Comparison of ENCODE assay signal across 16 cellular contexts in genomic region chr13:95260031-95260525, GRCh38. TPM values are rescaled to one million over a fixed set of nuclear protein-coding genes. Genes with fewer than 3 reads are reported as not detected.
DNase-seq lines count a peak whose midpoint lies in the region; ATAC-seq, FAIRE-seq and TF ChIP-seq lines count a peak whose summit lies in the region.
"Had no signal": no experiment of that assay in that cellular context is flagged by ENCODE, and none has a peak within 500 bp of the region (broad histone marks: within the 10 kb centered on the region; RNA-seq: fewer than 3 reads in every experiment).

No MANE protein-coding gene starts in this region.

- H3K4me1 ChIP-seq in A549 (peaks cover 86% of the 10 kb centered on the region), esophagus muscularis mucosa (no peaks in the 10 kb centered on the region)

- H3K4me3 ChIP-seq in A549 (no peak overlapping the region), esophagus muscularis mucosa (no peak overlapping the region)
- H3K4me3 ChIP-seq: cardiac muscle cell had no signal

- no peak for TF ChIP-seq POLR2A in A549 (IDR thresholded peaks at IDR 0.05; ENCODE audit: low read length)
- TF ChIP-seq POLR2A in esophagus muscularis mucosa (IDR thresholded peaks at IDR 0.05; ENCODE audit: low read depth) = no peak

- CTCF ChIA-PET in A549 (lab: Yijun Ruan, JAX) = no interaction called here

- H3K9me3 ChIP-seq in A549 (no peaks in the 10 kb centered on the region), esophagus muscularis mucosa (no peaks in the 10 kb centered on the region)

- TF ChIP-seq EP300 in A549 (IDR thresholded peaks at IDR 0.05) (no peak), esophagus muscularis mucosa (IDR thresholded peaks at IDR 0.05) (no peak)

- ATAC-seq in A549 = no peak
- peak; percentile 57 for ATAC-seq in GM19023 (IDR thresholded peaks at IDR 0.05; ENCODE audit: unreplicated experiment)
- ATAC-seq in GM21825 (IDR thresholded peaks at IDR 0.05; ENCODE audit: unreplicated experiment) = peak; percentile 42
- peak; percentile 46 for ATAC-seq in HG03280 (IDR thresholded peaks at IDR 0.05; ENCODE audit: unreplicated experiment)
- ATAC-seq in left lobe of liver = no peak
- ATAC-seq: naive thymus-derived CD4-positive, alpha-beta T cell; sciatic nerve; WTC11 had no signal

- TF ChIP-seq RAD21 in A549 (conservative IDR thresholded peaks at IDR 0.05 in 1 of 2, IDR thresholded peaks at IDR 0.05 in 1 of 2) = no peak

- H3K36me3 ChIP-seq in esophagus muscularis mucosa = no peaks in the 10 kb centered on the region
- H3K36me3 ChIP-seq: cardiac muscle cell had no signal

- intact Hi-C loops in esophagus muscularis mucosa (cut with DNase I) = no loop called here

- no peaks in the 10 kb centered on the region for H3K27me3 ChIP-seq in esophagus muscularis mucosa
- H3K27me3 ChIP-seq: cardiac muscle cell had no signal

- TF ChIP-seq CTCF in A549 (IDR thresholded peaks at IDR 0.05) (no peak), esophagus muscularis mucosa (IDR thresholded peaks at IDR 0.05) (no peak)

- 91% methylated on average over 7 of the region's 7 CpGs for WGBS in A549 (ENCODE audit: missing lambda C conversion rate)
- WGBS in esophagus muscularis mucosa = 94% methylated on average over 7 of the region's 7 CpGs

- H3K4me2 ChIP-seq in A549 = peak overlapping the region; percentile 64; the same call in 2 of the 3 replicates
- H3K4me2 ChIP-seq: KMS-11 had no signal

- DNase-seq in A549 (ENCODE audit: low read depth in 1 of 2, low spot score in 1 of 2) = no peak
- DNase-seq in stimulated activated CD4-positive, alpha-beta T cell treated with anti-CD3 and anti-CD28 coated beads, Interleukin-4, amount 100 ng/mL, for 1 hour = no peak
- no peak for DNase-seq in left lobe of liver (ENCODE audit: low spot score)
- no peak for DNase-seq in OCI-M2 (lab: John Stamatoyannopoulos, UW; ENCODE audit: unreplicated experiment)
- DNase-seq in esophagus muscularis mucosa (ENCODE audit: extremely low spot score) = no peak
- DNase-seq: DMS79; naive thymus-derived CD4-positive, alpha-beta T cell; NCI-H2171 had no signal

- POLR2A ChIA-PET in A549 (lab: Yijun Ruan, JAX) = no interaction called here

- H3K27ac ChIP-seq in A549 (peak overlapping the region; percentile 92 to 93), esophagus muscularis mucosa (replicated peaks in 1 of 4) (no peak overlapping the region)
- H3K27ac ChIP-seq: cardiac muscle cell, KMS-11 had no signal

- no peak for FAIRE-seq in A549 (lab: Jason Lieb, UNC)
- FAIRE-seq: A204.1 had no signal

TF ChIP-seq in A549, 52 proteins besides CTCF, POLR2A, EP300 and RAD21:
- TF ChIP-seq KDM5A (IDR thresholded peaks at IDR 0.05) (no peak), SREBF2 (IDR thresholded peaks at IDR 0.05) (no peak), ATOH8 (CRISPR knock-in tag; IDR thresholded peaks at IDR 0.05; ENCODE audit: low read depth) (no peak), CBX2 (IDR thresholded peaks at IDR 0.05; ENCODE audit: borderline replicate concordance, low read depth) (no peak), NPAS2 (CRISPR knock-in tag; IDR thresholded peaks at IDR 0.05; ENCODE audit: borderline replicate concordance) (no peak), ESRRA (IDR thresholded peaks at IDR 0.05; ENCODE audit: borderline replicate concordance, low read length) (no peak), HOXB13 (CRISPR knock-in tag; IDR thresholded peaks at IDR 0.05; ENCODE audit: low read depth) (no peak), PBX3 (IDR thresholded peaks at IDR 0.05) (no peak), PHF8 (IDR thresholded peaks at IDR 0.05; ENCODE audit: borderline replicate concordance, low read depth) (no peak), ZC3H11A (IDR thresholded peaks at IDR 0.05) (no peak), MAFK (IDR thresholded peaks at IDR 0.05; ENCODE audit: partially characterized antibody) (no peak), FOXS1 (CRISPR knock-in tag; IDR thresholded peaks at IDR 0.05) (no peak)
TF ChIP-seq in A549: peak in this region for 0.

RNA-seq across cellular contexts. Expression of gene ABCC4, which starts 41.2 kb away (rescaled TPM):
- polyA plus RNA-seq in A549 (2011; rRNA removed) = 46.4 and 56.2 TPM in 2 replicates
- 10.1 and 11.9 TPM in 2 replicates for polyA plus RNA-seq in A549 (2012; cell fraction: cytosol; rRNA removed)
- polyA plus RNA-seq in A549 (2012; cell fraction: nucleus; rRNA removed) = 12.6 and 16.8 TPM in 2 replicates
- polyA plus RNA-seq in A549 (2017; fragmentation: RNase III; extraction: RNeasy Plus Mini Kit Qiagen cat#74134 plus additional on column Dnase treatment) = 23.5 to 26.0 TPM (median 24.2 TPM) in 3 replicates
- polyA minus RNA-seq in A549 (2011; rRNA and poly(A)+ RNA removed) = 154 and 157 TPM in 2 replicates
- 1.7 TPM for total RNA-seq in left lobe of liver
- total RNA-seq in esophagus muscularis mucosa = 1 to 10 TPM; 5.0 to 6.3 (median 6.0) TPM

Comparison
In these comparisons a context has a peak if more than half of its experiments do, and no peak if none do; other contexts are left out.
1. ATAC-seq: peak in GM19023 (single experiment), GM21825 (single experiment) and HG03280 (single experiment); none in A549 (0 of 2) and left lobe of liver (single experiment).
2. H3K27ac ChIP-seq: peak in A549 (2 of 2); none in esophagus muscularis mucosa (0 of 4).